30 cellular contexts compared by ENCODE assay signal in genomic region chr12:130179191-130179590, GRCh38. TPM values are rescaled to one million over a fixed set of nuclear protein-coding genes. Genes with fewer than 3 reads are reported as not detected.
"Had no signal": no experiment of that assay in that cellular context is flagged by ENCODE, and none has a peak within 500 bp of the region (broad histone marks: within the 10 kb centered on the region; RNA-seq: fewer than 3 reads in every experiment).

No MANE protein-coding gene starts in this region.

- ATAC-seq: activated CD8-positive, alpha-beta T cell treated with anti-CD3 and anti-CD28 coated beads, Interleukin-2, amount 10 ng/mL, durations not matched to agents 7 days and 5 days; PC-3; Right ventricle myocardium inferior had no signal

- DNase-seq: activated CD4-positive, alpha-beta T cell treated with anti-CD3 and anti-CD28 coated beads, Interleukin-2, amount 10 ng/mL, durations not matched to agents 7 days and 5 days; activated CD4-positive, alpha-beta T cell treated with anti-CD3 and anti-CD28 coated beads, Interleukin-2, amount 50 U/mL, for 48 hours; activated CD8-positive, alpha-beta T cell treated with anti-CD3 and anti-CD28 coated beads, Interleukin-2, amount 10 ng/mL, durations not matched to agents 7 days and 5 days; activated gamma-delta T cell; activated naive CD4-positive, alpha-beta T cell treated with Interleukin-2 at 50 U/mL for 16 hours; activated naive CD8-positive, alpha-beta T cell treated with anti-CD3 and anti-CD28 coated beads, Interleukin-2, amount 10 ng/mL, durations not matched to agents 7 days and 5 days; activated T-cell treated with anti-CD3 and anti-CD28 coated beads, Interleukin-2, amount 50 U/mL, for 24 hours; amygdala; MM.1S; MV-4-11; NCI-H1092; NCI-H1417; NCI-H146; NCI-H187; NCI-H2029 treated with DMSO at 0.1 percent for 48 hours; NCI-H2107; NCI-H2171; NCI-H510A; NCI-H526; NCI-H748 treated with DMSO at 0.1 percent for 48 hours; NK-92 treated with Interleukin-12 subunit alpha and Interleukin-12 subunit beta, amount 100 ng/mL, for 24 hours; PC-3; SJCRH30; T1000 had no signal

- H3K27me3 Mint-ChIP-seq: activated naive CD8-positive, alpha-beta T cell treated with anti-CD3 and anti-CD28 coated beads, Interleukin-2, amount 10 ng/mL, durations not matched to agents 7 days and 5 days had no signal

- H3K36me3 Mint-ChIP-seq: activated naive CD4-positive, alpha-beta T cell treated with anti-CD3 and anti-CD28 coated beads, Interleukin-2, amount 50 U/mL, for 24 hours; activated naive CD8-positive, alpha-beta T cell treated with anti-CD3 and anti-CD28 coated beads, Interleukin-2, amount 10 ng/mL, durations not matched to agents 7 days and 5 days had no signal

- H3K27ac Mint-ChIP-seq: activated CD4-positive, alpha-beta T cell treated with anti-CD3 and anti-CD28 coated beads, Interleukin-2, amount 10 ng/mL, durations not matched to agents 7 days and 5 days; activated CD8-positive, alpha-beta T cell treated with anti-CD3 and anti-CD28 coated beads, Interleukin-2, amount 10 ng/mL, durations not matched to agents 7 days and 5 days; activated naive CD4-positive, alpha-beta T cell treated with anti-CD3 and anti-CD28 coated beads, Interleukin-2, amount 50 U/mL, for 24 hours; activated naive CD8-positive, alpha-beta T cell treated with anti-CD3 and anti-CD28 coated beads, Interleukin-2, amount 10 ng/mL, durations not matched to agents 7 days and 5 days; activated T-cell treated with anti-CD3 and anti-CD28 coated beads, Interleukin-2, amount 50 U/mL, for 24 hours; activated T-helper 2 cell treated with anti-CD3 and anti-CD28 coated beads, Interferon-gamma antibody, Interleukin-2, Interleukin-4, amounts not matched to agents 10 μg/mL and 5 μg/mL and 100 μg/mL, durations not matched to agents 14 hours and 24 hours and 36 hours had no signal

- H3K4me3 Mint-ChIP-seq: activated CD4-positive, alpha-beta T cell treated with anti-CD3 and anti-CD28 coated beads, Interleukin-2, amount 10 ng/mL, durations not matched to agents 7 days and 5 days; activated CD8-positive, alpha-beta T cell treated with anti-CD3 and anti-CD28 coated beads, Interleukin-2, amount 10 ng/mL, durations not matched to agents 7 days and 5 days; activated naive CD4-positive, alpha-beta T cell treated with anti-CD3 and anti-CD28 coated beads, Interleukin-2, amount 50 U/mL, for 24 hours; activated naive CD8-positive, alpha-beta T cell treated with anti-CD3 and anti-CD28 coated beads, Interleukin-2, amount 10 ng/mL, durations not matched to agents 7 days and 5 days; activated T-cell treated with anti-CD3 and anti-CD28 coated beads, Interleukin-2, amount 50 U/mL, for 24 hours had no signal

- H3K4me1 Mint-ChIP-seq: activated CD4-positive, alpha-beta T cell treated with anti-CD3 and anti-CD28 coated beads, Interleukin-2, amount 10 ng/mL, durations not matched to agents 7 days and 5 days; activated naive CD4-positive, alpha-beta T cell treated with anti-CD3 and anti-CD28 coated beads, Interleukin-2, amount 50 U/mL, for 24 hours; activated naive CD8-positive, alpha-beta T cell treated with anti-CD3 and anti-CD28 coated beads, Interleukin-2, amount 10 ng/mL, durations not matched to agents 7 days and 5 days had no signal

RNA-seq across cellular contexts. Expression of gene FZD10, which starts 16.9 kb away (rescaled TPM):
- total RNA-seq: activated CD4-positive, alpha-beta T cell treated with anti-CD3 and anti-CD28 coated beads, Interleukin-2, amount 10 ng/mL, durations not matched to agents 7 days and 5 days; activated CD8-positive, alpha-beta T cell treated with anti-CD3 and anti-CD28 coated beads, Interleukin-2, amount 10 ng/mL, durations not matched to agents 7 days and 5 days; activated naive CD8-positive, alpha-beta T cell treated with anti-CD3 and anti-CD28 coated beads, Interleukin-2, amount 10 ng/mL, durations not matched to agents 7 days and 5 days; activated T-helper 2 cell treated with anti-CD3 and anti-CD28 coated beads, Interferon-gamma antibody, Interleukin-2, Interleukin-4, amounts not matched to agents 10 μg/mL and 5 μg/mL and 100 μg/mL, durations not matched to agents 14 hours and 24 hours and 36 hours; LHCN-M2; PC-3; Right ventricle myocardium inferior; SJCRH30; T-helper 1 cell treated with Interleukin-12 subunit alpha and Interleukin-12 subunit beta and Interleukin-4 antibody, amounts not matched to agents 30 ng/mL and 1 ng/mL, for 36 hours; T-helper 2 cell treated with Interferon-gamma antibody and Interleukin-4, amounts not matched to agents 100 ng/mL and 5 ng/mL, for 36 hours had no signal
